ENCODE assay signal across 32 cellular contexts in genomic region chr5:128586848-128587247, GRCh38. TPM values are rescaled to one million over a fixed set of nuclear protein-coding genes. Genes with fewer than 3 reads are reported as not detected.
"Had no signal": no experiment of that assay in that cellular context is flagged by ENCODE, and none has a peak within 500 bp of the region (broad histone marks: within the 10 kb centered on the region; RNA-seq: fewer than 3 reads in every experiment).

No MANE protein-coding gene starts in this region.

- H3K27me3 ChIP-seq: ascending aorta, breast epithelium, cardiac muscle cell, esophagus squamous epithelium, gastroesophageal sphincter, heart right ventricle had no signal

- H3K36me3 Mint-ChIP-seq: activated CD4-positive, alpha-beta memory T cell treated with anti-CD3 and anti-CD28 coated beads for 36 hours; activated CD8-positive, alpha-beta memory T cell treated with anti-CD3 and anti-CD28 coated beads, Interleukin-2, amount 10 ng/mL, durations not matched to agents 7 days and 5 days; activated naive CD4-positive, alpha-beta T cell treated with anti-CD3 and anti-CD28 coated beads, Interleukin-2, amount 50 U/mL, for 24 hours; activated naive CD8-positive, alpha-beta T cell treated with anti-CD3 and anti-CD28 coated beads for 36 hours; brain had no signal

- H3K4me1 ChIP-seq: ascending aorta, breast epithelium, esophagus squamous epithelium, gastroesophageal sphincter, heart right ventricle had no signal

- ATAC-seq: activated CD4-positive, alpha-beta T cell treated with anti-CD3 and anti-CD28 coated beads for 36 hours; activated CD8-positive, alpha-beta memory T cell treated with anti-CD3 and anti-CD28 coated beads, Interleukin-2, amount 10 ng/mL, durations not matched to agents 7 days and 5 days; activated CD8-positive, alpha-beta T cell treated with anti-CD3 and anti-CD28 coated beads, Interleukin-2, amount 10 ng/mL, durations not matched to agents 7 days and 5 days; activated naive CD8-positive, alpha-beta T cell treated with anti-CD3 and anti-CD28 coated beads, Interleukin-2, amount 50 U/mL, for 24 hours; gastroesophageal sphincter; heart right ventricle had no signal

- DNase-seq: activated CD4-positive, alpha-beta memory T cell treated with anti-CD3 and anti-CD28 coated beads for 36 hours; activated CD4-positive, alpha-beta T cell treated with anti-CD3 and anti-CD28 coated beads for 36 hours; activated CD4-positive, alpha-beta T cell treated with anti-CD3 and anti-CD28 coated beads, Interleukin-2, amount 10 ng/mL, durations not matched to agents 24 days and 14 days; activated CD4-positive, CD25-positive, alpha-beta regulatory T cell; activated CD4-positive, CD25-positive, alpha-beta regulatory T cell treated with anti-CD3 and anti-CD28 coated beads, Interleukin-2, amount 50 U/mL, for 72 hours; activated CD8-positive, alpha-beta memory T cell treated with anti-CD3 and anti-CD28 coated beads, Interleukin-2, amount 10 ng/mL, durations not matched to agents 7 days and 5 days; activated CD8-positive, alpha-beta memory T cell treated with anti-CD3 and anti-CD28 coated beads, Interleukin-2, amount 50 U/mL, for 4 hours; activated CD8-positive, alpha-beta T cell treated with anti-CD3 and anti-CD28 coated beads, Interleukin-2, amount 10 ng/mL, durations not matched to agents 7 days and 5 days; activated effector memory CD4-positive, alpha-beta T cell treated with anti-CD3 and anti-CD28 coated beads, Interleukin-2, amount 50 U/mL, for 16 hours; activated naive CD4-positive, alpha-beta T cell treated with anti-CD3 and anti-CD28 coated beads for 36 hours; activated naive CD8-positive, alpha-beta T cell treated with anti-CD3 and anti-CD28 coated beads for 36 hours; activated naive CD8-positive, alpha-beta T cell treated with anti-CD3 and anti-CD28 coated beads, Interleukin-2, amount 50 U/mL, for 24 hours; activated T-cell treated with anti-CD3 and anti-CD28 coated beads, Interleukin-2, amount 50 U/mL, for 1 hour; activated T-cell treated with anti-CD3 and anti-CD28 coated beads, Interleukin-2, amount 50 U/mL, for 48 hours; central memory CD4-positive, alpha-beta T cell; cortex of kidney; effector CD8-positive, alpha-beta T cell; esophagus squamous epithelium; foreskin melanocyte; heart right ventricle; T-helper 2 cell had no signal

- H3K36me3 ChIP-seq: ascending aorta, breast epithelium, cardiac muscle cell, esophagus squamous epithelium, gastroesophageal sphincter, heart right ventricle had no signal

- H3K27ac ChIP-seq: ascending aorta, breast epithelium, cardiac muscle cell, epithelial cell of prostate, esophagus squamous epithelium, gastroesophageal sphincter, heart right ventricle had no signal

- H3K4me3 Mint-ChIP-seq: activated CD4-positive, alpha-beta memory T cell treated with anti-CD3 and anti-CD28 coated beads for 36 hours; activated CD4-positive, alpha-beta T cell treated with anti-CD3 and anti-CD28 coated beads for 36 hours; activated CD4-positive, alpha-beta T cell treated with anti-CD3 and anti-CD28 coated beads, Interleukin-2, amount 10 ng/mL, durations not matched to agents 24 days and 14 days; activated CD8-positive, alpha-beta memory T cell treated with anti-CD3 and anti-CD28 coated beads, Interleukin-2, amount 10 ng/mL, durations not matched to agents 7 days and 5 days; activated CD8-positive, alpha-beta T cell treated with anti-CD3 and anti-CD28 coated beads, Interleukin-2, amount 10 ng/mL, durations not matched to agents 7 days and 5 days; activated naive CD4-positive, alpha-beta T cell treated with anti-CD3 and anti-CD28 coated beads for 36 hours; activated naive CD4-positive, alpha-beta T cell treated with anti-CD3 and anti-CD28 coated beads, Interleukin-2, amount 50 U/mL, for 24 hours; activated naive CD8-positive, alpha-beta T cell treated with anti-CD3 and anti-CD28 coated beads for 36 hours; activated naive CD8-positive, alpha-beta T cell treated with anti-CD3 and anti-CD28 coated beads, Interleukin-2, amount 50 U/mL, for 24 hours; activated T-helper 1 cell treated with anti-CD3 and anti-CD28 coated beads, Interleukin-12 subunit alpha, Interleukin-12 subunit beta, Interleukin-2, Interleukin-4 antibody, amounts not matched to agents 30 ng/mL and 10 ng/mL and 1 ng/mL, durations not matched to agents 14 hours and 24 hours and 36 hours; brain had no signal

- H3K27me3 Mint-ChIP-seq: activated CD4-positive, alpha-beta memory T cell treated with anti-CD3 and anti-CD28 coated beads for 36 hours; activated CD4-positive, alpha-beta T cell treated with anti-CD3 and anti-CD28 coated beads for 36 hours; activated CD4-positive, alpha-beta T cell treated with anti-CD3 and anti-CD28 coated beads, Interleukin-2, amount 10 ng/mL, durations not matched to agents 24 days and 14 days; activated CD8-positive, alpha-beta memory T cell treated with anti-CD3 and anti-CD28 coated beads, Interleukin-2, amount 10 ng/mL, durations not matched to agents 7 days and 5 days; activated naive CD4-positive, alpha-beta T cell treated with anti-CD3 and anti-CD28 coated beads, Interleukin-2, amount 50 U/mL, for 24 hours; activated naive CD8-positive, alpha-beta T cell treated with anti-CD3 and anti-CD28 coated beads for 36 hours; activated naive CD8-positive, alpha-beta T cell treated with anti-CD3 and anti-CD28 coated beads, Interleukin-2, amount 50 U/mL, for 24 hours had no signal

- H3K4me3 ChIP-seq: ascending aorta, breast epithelium, cardiac muscle cell, esophagus squamous epithelium, gastroesophageal sphincter, heart right ventricle had no signal

- H3K27ac Mint-ChIP-seq: activated CD4-positive, alpha-beta memory T cell treated with anti-CD3 and anti-CD28 coated beads for 36 hours; activated CD4-positive, alpha-beta T cell treated with anti-CD3 and anti-CD28 coated beads for 36 hours; activated CD4-positive, alpha-beta T cell treated with anti-CD3 and anti-CD28 coated beads, Interleukin-2, amount 10 ng/mL, durations not matched to agents 24 days and 14 days; activated CD8-positive, alpha-beta memory T cell treated with anti-CD3 and anti-CD28 coated beads, Interleukin-2, amount 10 ng/mL, durations not matched to agents 7 days and 5 days; activated CD8-positive, alpha-beta T cell treated with anti-CD3 and anti-CD28 coated beads, Interleukin-2, amount 10 ng/mL, durations not matched to agents 7 days and 5 days; activated naive CD4-positive, alpha-beta T cell treated with anti-CD3 and anti-CD28 coated beads for 36 hours; activated naive CD4-positive, alpha-beta T cell treated with anti-CD3 and anti-CD28 coated beads, Interleukin-2, amount 50 U/mL, for 24 hours; activated naive CD8-positive, alpha-beta T cell treated with anti-CD3 and anti-CD28 coated beads for 36 hours; activated naive CD8-positive, alpha-beta T cell treated with anti-CD3 and anti-CD28 coated beads, Interleukin-2, amount 50 U/mL, for 24 hours; activated T-helper 1 cell treated with anti-CD3 and anti-CD28 coated beads, Interleukin-12 subunit alpha, Interleukin-12 subunit beta, Interleukin-2, Interleukin-4 antibody, amounts not matched to agents 30 ng/mL and 10 ng/mL and 1 ng/mL, durations not matched to agents 14 hours and 24 hours and 36 hours; activated T-helper 2 cell treated with anti-CD3 and anti-CD28 coated beads, Interferon-gamma antibody, Interleukin-2, Interleukin-4, amounts not matched to agents 10 μg/mL and 5 μg/mL and 100 μg/mL, durations not matched to agents 14 hours and 24 hours and 36 hours; brain had no signal

- H3K9me3 ChIP-seq: ascending aorta, breast epithelium, esophagus squamous epithelium, gastroesophageal sphincter, heart right ventricle had no signal

- H3K4me1 Mint-ChIP-seq: activated CD4-positive, alpha-beta T cell treated with anti-CD3 and anti-CD28 coated beads for 36 hours; activated CD4-positive, alpha-beta T cell treated with anti-CD3 and anti-CD28 coated beads, Interleukin-2, amount 10 ng/mL, durations not matched to agents 24 days and 14 days; activated CD8-positive, alpha-beta memory T cell treated with anti-CD3 and anti-CD28 coated beads, Interleukin-2, amount 10 ng/mL, durations not matched to agents 7 days and 5 days; activated naive CD4-positive, alpha-beta T cell treated with anti-CD3 and anti-CD28 coated beads, Interleukin-2, amount 50 U/mL, for 24 hours; activated naive CD8-positive, alpha-beta T cell treated with anti-CD3 and anti-CD28 coated beads for 36 hours; activated naive CD8-positive, alpha-beta T cell treated with anti-CD3 and anti-CD28 coated beads, Interleukin-2, amount 50 U/mL, for 24 hours; brain had no signal

RNA-seq across cellular contexts. Expression of gene FBN2, which starts 48.8 kb away (rescaled TPM):
- total RNA-seq: activated CD4-positive, alpha-beta memory T cell treated with anti-CD3 and anti-CD28 coated beads for 36 hours; activated CD4-positive, alpha-beta T cell treated with anti-CD3 and anti-CD28 coated beads for 36 hours; activated CD4-positive, alpha-beta T cell treated with anti-CD3 and anti-CD28 coated beads, Interleukin-2, amount 10 ng/mL, durations not matched to agents 24 days and 14 days; activated CD8-positive, alpha-beta memory T cell treated with anti-CD3 and anti-CD28 coated beads for 36 hours; activated CD8-positive, alpha-beta memory T cell treated with anti-CD3 and anti-CD28 coated beads, Interleukin-2, amount 10 ng/mL, durations not matched to agents 7 days and 5 days; activated CD8-positive, alpha-beta T cell treated with anti-CD3 and anti-CD28 coated beads, Interleukin-2, amount 10 ng/mL, durations not matched to agents 7 days and 5 days; activated naive CD4-positive, alpha-beta T cell treated with anti-CD3 and anti-CD28 coated beads for 36 hours; activated naive CD8-positive, alpha-beta T cell treated with anti-CD3 and anti-CD28 coated beads for 36 hours; activated T-helper 1 cell treated with anti-CD3 and anti-CD28 coated beads, Interleukin-12 subunit alpha, Interleukin-12 subunit beta, Interleukin-2, Interleukin-4 antibody, amounts not matched to agents 30 ng/mL and 10 ng/mL and 1 ng/mL, durations not matched to agents 14 hours and 24 hours and 36 hours; activated T-helper 2 cell treated with anti-CD3 and anti-CD28 coated beads, Interferon-gamma antibody, Interleukin-2, Interleukin-4, amounts not matched to agents 10 μg/mL and 5 μg/mL and 100 μg/mL, durations not matched to agents 14 hours and 24 hours and 36 hours; T-helper 1 cell treated with Interleukin-12 subunit alpha and Interleukin-12 subunit beta and Interleukin-4 antibody, amounts not matched to agents 30 ng/mL and 1 ng/mL, for 36 hours had no signal
